Comparison of ENCODE assay signal across 8 cellular contexts in the genomic region with DNA sequence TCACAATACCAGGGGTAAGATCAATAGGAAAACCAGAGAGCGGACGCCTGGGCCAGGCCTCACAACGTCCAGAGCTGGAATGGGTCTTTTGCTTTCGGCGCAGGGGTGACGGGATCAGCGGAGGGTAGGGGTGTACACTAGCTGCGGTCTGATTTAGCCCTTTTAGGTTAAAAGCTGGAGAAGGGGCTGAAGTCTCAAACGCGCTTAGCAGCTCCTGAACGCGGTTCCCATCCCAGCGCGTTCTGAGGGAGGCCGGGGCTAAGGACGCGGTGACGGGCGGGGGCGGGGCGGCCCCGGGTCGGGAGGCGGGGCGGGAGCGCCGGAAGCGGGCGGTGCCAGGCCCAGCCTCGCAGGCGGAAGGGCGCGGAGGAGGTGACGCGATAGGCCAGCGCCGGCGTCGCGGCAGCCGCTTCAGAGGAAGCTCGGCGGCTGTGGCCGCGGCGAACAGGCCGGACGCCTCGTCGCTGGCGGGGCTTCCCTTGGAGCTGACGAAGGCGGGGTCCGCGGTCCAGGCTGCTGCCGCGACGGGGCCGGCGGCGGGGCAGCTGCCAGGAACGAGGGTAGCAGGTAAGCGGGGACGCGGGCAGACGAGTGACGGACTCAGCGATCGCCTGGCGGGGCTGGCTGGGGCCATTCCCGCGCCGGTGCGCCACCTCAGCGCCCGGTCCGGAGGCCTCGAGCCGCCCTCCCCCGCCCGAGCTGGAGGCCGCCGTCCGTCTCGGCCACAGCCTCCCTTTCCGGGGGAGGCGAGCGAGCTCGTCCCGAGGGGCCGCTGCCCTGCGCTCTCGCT. TPM values are rescaled to one million over a fixed set of nuclear protein-coding genes. Genes with fewer than 3 reads are reported as not detected.
A peak's percentile ranks its signal among the peaks of the same experiment; 100 is the strongest.
DNase-seq lines count a peak whose midpoint lies in the region; ATAC-seq and TF ChIP-seq lines count a peak whose summit lies in the region.

A gene with protein sequence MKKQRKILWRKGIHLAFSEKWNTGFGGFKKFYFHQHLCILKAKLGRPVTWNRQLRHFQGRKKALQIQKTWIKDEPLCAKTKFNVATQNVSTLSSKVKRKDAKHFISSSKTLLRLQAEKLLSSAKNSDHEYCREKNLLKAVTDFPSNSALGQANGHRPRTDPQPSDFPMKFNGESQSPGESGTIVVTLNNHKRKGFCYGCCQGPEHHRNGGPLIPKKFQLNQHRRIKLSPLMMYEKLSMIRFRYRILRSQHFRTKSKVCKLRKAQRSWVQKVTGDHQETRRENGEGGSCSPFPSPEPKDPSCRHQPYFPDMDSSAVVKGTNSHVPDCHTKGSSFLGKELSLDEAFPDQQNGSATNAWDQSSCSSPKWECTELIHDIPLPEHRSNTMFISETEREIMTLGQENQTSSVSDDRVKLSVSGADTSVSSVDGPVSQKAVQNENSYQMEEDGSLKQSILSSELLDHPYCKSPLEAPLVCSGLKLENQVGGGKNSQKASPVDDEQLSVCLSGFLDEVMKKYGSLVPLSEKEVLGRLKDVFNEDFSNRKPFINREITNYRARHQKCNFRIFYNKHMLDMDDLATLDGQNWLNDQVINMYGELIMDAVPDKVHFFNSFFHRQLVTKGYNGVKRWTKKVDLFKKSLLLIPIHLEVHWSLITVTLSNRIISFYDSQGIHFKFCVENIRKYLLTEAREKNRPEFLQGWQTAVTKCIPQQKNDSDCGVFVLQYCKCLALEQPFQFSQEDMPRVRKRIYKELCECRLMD (plus strand): TSS at position 414 of the 790 bp plus-strand sequence. CDS start 17,262 bp downstream, outside the sequence.

- peaks cover 4% of the 10 kb centered on the region for H3K36me3 Mint-ChIP-seq in activated CD4-positive, alpha-beta T cell treated with anti-CD3 and anti-CD28 coated beads, Interleukin-2, amount 10 ng/mL, durations not matched to agents 7 days and 5 days (ENCODE audit: low read depth)

- POLR2A ChIA-PET in activated CD4-positive, alpha-beta T cell treated with anti-CD3 and anti-CD28 coated beads, Interleukin-2, amount 10 ng/mL, durations not matched to agents 7 days and 5 days (lab: Charles Lee) = interaction anchor here (0.6 kb wide), 1 partner anchor 14 kb away, joined by 3 read pairs; no protein-coding TSS in a partner anchor

- H3K4me3 ChIP-seq in coronary artery = peak within 1 kb of the TSS; percentile 90

- peaks cover 29% of the 10 kb centered on the region for H3K4me1 Mint-ChIP-seq in activated CD4-positive, alpha-beta T cell treated with anti-CD3 and anti-CD28 coated beads, Interleukin-2, amount 10 ng/mL, durations not matched to agents 7 days and 5 days

- H3K27ac ChIP-seq in C4-2B (peak within 1 kb of the TSS; percentile 87), coronary artery (peak within 1 kb of the TSS; percentile 74 to 94)

- peak; percentile 96 for DNase-seq in NCI-H69 (lab: John Stamatoyannopoulos, UW)
- peak; percentile 89 for DNase-seq in activated CD4-positive, alpha-beta T cell treated with anti-CD3 and anti-CD28 coated beads, Interleukin-2, amount 10 ng/mL, durations not matched to agents 7 days and 5 days
- DNase-seq in coronary artery (ENCODE audit: low spot score) = peak; percentile 87
- DNase-seq in left colon = peak; percentile 89 to 93
- DNase-seq in stimulated activated CD4-positive, alpha-beta T cell treated with anti-CD3 and anti-CD28 coated beads, Interleukin-1b, Interleukin-23, amount 100 ng/mL, for 4 hours (ENCODE audit: low read depth in 2 of 2) = peak; percentile 82 to 89

- peaks cover 3% of the 10 kb centered on the region for H3K27me3 Mint-ChIP-seq in activated CD4-positive, alpha-beta T cell treated with anti-CD3 and anti-CD28 coated beads, Interleukin-2, amount 10 ng/mL, durations not matched to agents 7 days and 5 days

- intact Hi-C loops in left colon (cut with DNase I, micrococcal nuclease) = no loop called here

- H3K4me3 Mint-ChIP-seq in activated CD4-positive, alpha-beta T cell treated with anti-CD3 and anti-CD28 coated beads, Interleukin-2, amount 10 ng/mL, durations not matched to agents 7 days and 5 days = peak within 1 kb of the TSS; percentile 95

- TF ChIP-seq CTCF in C4-2B (conservative IDR thresholded peaks at IDR 0.05) (no peak), coronary artery (IDR thresholded peaks at IDR 0.05) (no peak)

- H3K27ac Mint-ChIP-seq in activated CD4-positive, alpha-beta T cell treated with anti-CD3 and anti-CD28 coated beads, Interleukin-2, amount 10 ng/mL, durations not matched to agents 7 days and 5 days = peak within 1 kb of the TSS; percentile 99

- CTCF ChIA-PET in activated CD4-positive, alpha-beta T cell treated with anti-CD3 and anti-CD28 coated beads, Interleukin-2, amount 10 ng/mL, durations not matched to agents 7 days and 5 days (lab: Charles Lee) = interaction anchor here (0.5 to 2.2 kb wide), 3 partner anchors 75 to 350 kb away, joined by 3 to 11 read pairs (median 4); a partner anchor contains a TSS

- peaks cover 10% of the 10 kb centered on the region for H3K9me3 Mint-ChIP-seq in activated CD4-positive, alpha-beta T cell treated with anti-CD3 and anti-CD28 coated beads, Interleukin-2, amount 10 ng/mL, durations not matched to agents 7 days and 5 days

- peak; percentile 79 for ATAC-seq in GM19395 (IDR thresholded peaks at IDR 0.05; ENCODE audit: unreplicated experiment)
- peak; percentile 82 for ATAC-seq in HG03558 (IDR thresholded peaks at IDR 0.05; ENCODE audit: extremely low read depth, unreplicated experiment)
- peak; percentile 98 for ATAC-seq in left colon

RNA-seq across cellular contexts. Expression of the gene that starts here (rescaled TPM):
- total RNA-seq in activated CD4-positive, alpha-beta T cell treated with anti-CD3 and anti-CD28 coated beads, Interleukin-2, amount 10 ng/mL, durations not matched to agents 7 days and 5 days = 10 to 100 TPM; 31.1 to 32.4 TPM
- 10 to 100 TPM; 26.9 to 31.7 TPM for total RNA-seq in left colon

Comparison
In these comparisons a context has a peak if more than half of its experiments do, and no peak if none do; other contexts are left out.
1. Peak in every context shown above with its lines: DNase-seq, ATAC-seq, H3K4me3 ChIP-seq and H3K27ac ChIP-seq.